Comparison of ENCODE assay signal across 15 cellular contexts in the genomic region with DNA sequence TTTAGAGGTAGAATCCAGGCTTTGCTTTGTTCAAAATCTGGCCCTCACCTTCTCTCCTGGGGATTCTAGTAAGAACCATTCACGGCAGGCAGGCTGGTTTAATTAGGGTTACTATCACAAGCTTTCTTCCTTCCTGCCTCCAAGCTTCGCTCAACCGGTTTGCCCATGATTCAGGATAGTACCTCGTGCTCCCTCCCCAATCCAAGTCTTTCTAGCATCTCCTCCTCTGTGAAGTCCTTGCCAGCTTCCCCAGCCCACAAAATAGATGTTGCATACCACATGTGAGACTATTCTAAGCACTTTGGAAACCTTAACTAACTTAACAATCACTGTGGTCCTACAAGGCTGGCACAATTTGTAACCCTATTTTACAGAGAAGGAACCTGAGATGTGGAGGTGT.
DNase-seq lines count a peak whose midpoint lies in the region; ATAC-seq, FAIRE-seq and TF ChIP-seq lines count a peak whose summit lies in the region.
"Had no signal": no experiment of that assay in that cellular context is flagged by ENCODE, and none has a peak within 500 bp of the region (broad histone marks: within the 10 kb centered on the region; RNA-seq: fewer than 3 reads in every experiment).

No MANE protein-coding gene starts in this region.

- no peak overlapping the region for H3K4ac ChIP-seq in H9 (ENCODE audit: low read depth, low read length)

- no peaks in the 10 kb centered on the region for H3K27me3 Mint-ChIP-seq in H9 (ENCODE audit: low read depth)
- H3K27me3 Mint-ChIP-seq in naive thymus-derived CD8-positive, alpha-beta T cell, result peaks cover 0 to 8% (median 2%) of the 10 kb centered on the region in 5 donors

- no peak overlapping the region for H4K5ac ChIP-seq in H9 (ENCODE audit: insufficient read length, low read depth, low read length)

- no peak overlapping the region for H2BK12ac ChIP-seq in H9 (ENCODE audit: insufficient read length, low read depth, low read length)

- H2BK20ac ChIP-seq in H9 (ENCODE audit: low read depth, low read length, poor library complexity, severe bottlenecking), result no peak overlapping the region

- H3K27ac ChIP-seq in H9 (ENCODE audit: insufficient read length, low read depth, low read length) (no peak overlapping the region), small intestine (ENCODE audit: low read depth in 1 of 2, low read length in 1 of 2) (no peak overlapping the region)

- no peaks in the 10 kb centered on the region for H3K36me3 ChIP-seq in small intestine (ENCODE audit: control insufficient read depth in 2 of 2, insufficient read depth in 2 of 2, low read length in 2 of 2)
- H3K36me3 ChIP-seq: Peyer's patch, right atrium auricular region had no signal

- no peak overlapping the region for H2BK120ac ChIP-seq in H9 (ENCODE audit: low read depth, low read length, poor library complexity, severe bottlenecking)

- no peak overlapping the region for H3K14ac ChIP-seq in H9 (ENCODE audit: insufficient read depth, low read length)

- H3K23me2 ChIP-seq in H9 (ENCODE audit: insufficient read length, low read depth, low read length, poor library complexity, severe bottlenecking), result no peaks in the 10 kb centered on the region

- H3K27ac Mint-ChIP-seq in H9, result 0 out of 7 replicates have a peak overlapping the region, but pooled peaks of 2 of the 3 experiments have one; percentile 1 to 49
- H3K27ac Mint-ChIP-seq in naive thymus-derived CD8-positive, alpha-beta T cell, result no peak overlapping the region
- H3K27ac Mint-ChIP-seq: activated CD4-positive, alpha-beta memory T cell treated with anti-CD3 and anti-CD28 coated beads, Interleukin-2, amount 10 ng/mL, durations not matched to agents 7 days and 5 days; T-helper 2 cell treated with Interferon-gamma antibody and Interleukin-4, amounts not matched to agents 5 μg/mL and 100 μg/mL, for 36 hours had no signal

- POLR2A ChIA-PET in naive thymus-derived CD8-positive, alpha-beta T cell (lab: Charles Lee), result no interaction called here

- no peaks in the 10 kb centered on the region for H4K20me1 ChIP-seq in H9 (ENCODE audit: control insufficient read depth, insufficient read depth, insufficient read length)

- H3K79me2 ChIP-seq in H9 (ENCODE audit: insufficient read depth, low read length), result no peaks in the 10 kb centered on the region

- no peaks in the 10 kb centered on the region for H3K27me3 ChIP-seq in H9 (ENCODE audit: insufficient read depth, low read length)
- no peaks in the 10 kb centered on the region for H3K27me3 ChIP-seq in small intestine (ENCODE audit: control insufficient read depth in 2 of 2, insufficient read depth in 2 of 2, low read length in 2 of 2)
- H3K27me3 ChIP-seq: Peyer's patch, right atrium auricular region had no signal

- H2AK5ac ChIP-seq in H9 (ENCODE audit: insufficient read length, low read length), result no peak overlapping the region

- H2BK5ac ChIP-seq in H9 (ENCODE audit: insufficient read length, low read length), result no peak overlapping the region

- H3K9ac ChIP-seq in H9 (ENCODE audit: extremely low read depth, insufficient read length, low read length), result no peak overlapping the region

- ATAC-seq in naive thymus-derived CD8-positive, alpha-beta T cell, result no peak

- H3K4me3 ChIP-seq in foreskin fibroblast (ENCODE audit: low read depth in 1 of 2, low read length in 2 of 2), result no peak overlapping the region
- no peak overlapping the region for H3K4me3 ChIP-seq in small intestine (ENCODE audit: low read depth in 1 of 2, low read length in 2 of 2)
- H3K4me3 ChIP-seq: Peyer's patch, right atrium auricular region had no signal

- no peak overlapping the region for H3T11ph ChIP-seq in H9 (ENCODE audit: low read length)

- DNase-seq in H9, result no peak
- peak; percentile 7 for DNase-seq in UCSD-AML1 (lab: John Stamatoyannopoulos, UW; ENCODE audit: unreplicated experiment)
- DNase-seq in foreskin fibroblast, result peak; percentile 51 to 62
- peak; percentile 67 for DNase-seq in small intestine
- DNase-seq in naive thymus-derived CD8-positive, alpha-beta T cell, result no peak
- DNase-seq in NCI-H524 (lab: John Stamatoyannopoulos, UW), result no peak
- no peak for DNase-seq in NCI-H2081 treated with DMSO at 0.1 percent for 48 hours (lab: John Stamatoyannopoulos, UW)
- no peak for DNase-seq in SW480 (ENCODE audit: low spot score)
- DNase-seq: activated CD4-positive, alpha-beta memory T cell treated with anti-CD3 and anti-CD28 coated beads, Interleukin-2, amount 10 ng/mL, durations not matched to agents 7 days and 5 days; activated gamma-delta T cell treated with Interleukin-2 at 50 U/mL for 16 hours; Caco-2; NCI-H2227 treated with DMSO at 0.1 percent for 48 hours; Peyer's patch had no signal

- H3K36me3 Mint-ChIP-seq in H9 (ENCODE audit: insufficient read depth in 1 of 3, low read depth in 3 of 3), result no peaks in the 10 kb centered on the region
- no peaks in the 10 kb centered on the region for H3K36me3 Mint-ChIP-seq in naive thymus-derived CD8-positive, alpha-beta T cell

- H3K9me3 ChIP-seq in H9 (ENCODE audit: control insufficient read depth, low read depth, low read length), result no peaks in the 10 kb centered on the region
- no peaks in the 10 kb centered on the region for H3K9me3 ChIP-seq in small intestine (ENCODE audit: control insufficient read depth, low read depth)
- H3K9me3 ChIP-seq: Caco-2, Peyer's patch, right atrium auricular region had no signal

- no peak overlapping the region for H3K56ac ChIP-seq in H9 (ENCODE audit: insufficient read length, low read depth, low read length)

- H3K4me2 ChIP-seq in H9 (ENCODE audit: insufficient read depth, insufficient read length, low read length), result no peak overlapping the region

- no peak overlapping the region for H3K4me3 Mint-ChIP-seq in H9
- H3K4me3 Mint-ChIP-seq in naive thymus-derived CD8-positive, alpha-beta T cell, result no peak overlapping the region
- H3K4me3 Mint-ChIP-seq: activated CD4-positive, alpha-beta memory T cell treated with anti-CD3 and anti-CD28 coated beads, Interleukin-2, amount 10 ng/mL, durations not matched to agents 7 days and 5 days; T-helper 2 cell treated with Interferon-gamma antibody and Interleukin-4, amounts not matched to agents 5 μg/mL and 100 μg/mL, for 36 hours had no signal

- no peaks in the 10 kb centered on the region for H3K9me3 Mint-ChIP-seq in H9
- H3K9me3 Mint-ChIP-seq in naive thymus-derived CD8-positive, alpha-beta T cell, result no peaks in the 10 kb centered on the region
- H3K9me3 Mint-ChIP-seq: activated CD4-positive, alpha-beta memory T cell treated with anti-CD3 and anti-CD28 coated beads, Interleukin-2, amount 10 ng/mL, durations not matched to agents 7 days and 5 days; T-helper 2 cell treated with Interferon-gamma antibody and Interleukin-4, amounts not matched to agents 5 μg/mL and 100 μg/mL, for 36 hours had no signal

- no peak overlapping the region for H3K18ac ChIP-seq in H9 (ENCODE audit: insufficient read length, low read depth, low read length)

- FAIRE-seq in small intestine (lab: Jason Lieb, UNC), result no peak

- H3K79me1 ChIP-seq in H9 (ENCODE audit: insufficient read depth, low read depth, low read length, poor library complexity, severe bottlenecking), result no peaks in the 10 kb centered on the region

- H3K4me1 ChIP-seq in H9 (ENCODE audit: insufficient read depth, low read length) (peaks cover 3% of the 10 kb centered on the region; the same call in 1 of the 2 replicates), small intestine (ENCODE audit: control insufficient read depth in 2 of 2, insufficient read depth in 1 of 2, low read depth in 1 of 2, low read length in 1 of 2) (peaks cover 7 to 16% of the 10 kb centered on the region in 2 donors)

- no peak for TF ChIP-seq CTCF in H9 (conservative IDR thresholded peaks at IDR 0.05)
- no peak for TF ChIP-seq CTCF in foreskin fibroblast (IDR thresholded peaks at IDR 0.05; ENCODE audit: low read depth, low read length)

- no peak overlapping the region for H2AFZ ChIP-seq in H9 (ENCODE audit: low read length)

- H3K23ac ChIP-seq in H9 (ENCODE audit: insufficient read length, low read depth, low read length), result no peak overlapping the region

- no peak overlapping the region for H4K8ac ChIP-seq in H9 (replicated peaks; ENCODE audit: insufficient read length, low read depth, low read length)

- H4K91ac ChIP-seq in H9 (ENCODE audit: insufficient read length, low read depth, low read length), result no peak overlapping the region

- peaks cover 29 to 31% of the 10 kb centered on the region in 2 experiments for H3K4me1 Mint-ChIP-seq in H9
- H3K4me1 Mint-ChIP-seq in naive thymus-derived CD8-positive, alpha-beta T cell, result peaks cover 0 to 4% (median under 1%) of the 10 kb centered on the region in 4 donors

- H2BK15ac ChIP-seq in H9 (ENCODE audit: low read depth, low read length), result no peak overlapping the region

- WGBS in H9 (ENCODE audit: extremely low coverage, insufficient read length, low lambda C conversion rate), result no CpG with 5 or more reads among the region's 4 CpGs
- 7 to 42% (median 37%) methylated on average over 4 of the region's 4 CpGs for WGBS in small intestine, 3 donors

Comparison
In these comparisons a context has a peak if more than half of its experiments do, and no peak if none do; other contexts are left out.
1. DNase-seq: peak in UCSD-AML1 (single experiment), foreskin fibroblast (2 of 2) and small intestine (single experiment); none in H9 (single experiment), naive thymus-derived CD8-positive, alpha-beta T cell (0 of 10), NCI-H524 (0 of 2), NCI-H2081 treated with DMSO at 0.1 percent for 48 hours (single experiment) and SW480 (single experiment).
2. H3K27ac Mint-ChIP-seq: peak in H9 (2 of 3); none in naive thymus-derived CD8-positive, alpha-beta T cell (0 of 10).